ENCODE assay signal across 20 cellular contexts in genomic region chr2:164835302-164835701, GRCh38. TPM values are rescaled to one million over a fixed set of nuclear protein-coding genes. Genes with fewer than 3 reads are reported as not detected.
DNase-seq lines count a peak whose midpoint lies in the region; ATAC-seq and TF ChIP-seq lines count a peak whose summit lies in the region.
"Had no signal": no experiment of that assay in that cellular context is flagged by ENCODE, and none has a peak within 500 bp of the region (broad histone marks: within the 10 kb centered on the region; RNA-seq: fewer than 3 reads in every experiment).

No MANE protein-coding gene starts in this region.

- TF ChIP-seq CTCF in HEK293 (tag by site-specific recombination; IDR thresholded peaks at IDR 0.05) (no peak), mesothelial cell of epicardium (IDR thresholded peaks at IDR 0.05; ENCODE audit: unreplicated experiment) (no peak), progenitor cell of endocrine pancreas (IDR thresholded peaks at IDR 0.05; ENCODE audit: unreplicated experiment) (no peak)

- no peaks in the 10 kb centered on the region for H3K36me3 ChIP-seq in HEK293 (ENCODE audit: control insufficient read depth in 2 of 2, insufficient read depth in 1 of 2, low read length in 2 of 2)

- POLR2A ChIA-PET in HEK293 (lab: Yijun Ruan, JAX): no interaction called here

- H3K4me3 Mint-ChIP-seq in mesothelial cell of epicardium (no peak overlapping the region), progenitor cell of endocrine pancreas (ENCODE audit: low read depth) (no peak overlapping the region)
- H3K4me3 Mint-ChIP-seq: CD4-positive, alpha-beta memory T cell; H9 had no signal

- H3K4me1 ChIP-seq in HEK293 (ENCODE audit: control insufficient read depth, insufficient read depth, low read length): peaks cover 13% of the 10 kb centered on the region

- CTCF ChIA-PET in HEK293 (lab: Yijun Ruan, JAX): interaction anchor here (0.5 to 0.6 kb wide), 2 partner anchors 99 to 856 kb away, joined by 3 read pairs; no protein-coding TSS in a partner anchor

- H3K9me3 ChIP-seq in HEK293 (ENCODE audit: control insufficient read depth, insufficient read depth, low read depth, low read length): no peaks in the 10 kb centered on the region

- no peaks in the 10 kb centered on the region for H3K36me3 Mint-ChIP-seq in mesothelial cell of epicardium
- H3K36me3 Mint-ChIP-seq in progenitor cell of endocrine pancreas (ENCODE audit: insufficient read depth): peaks cover 2% of the 10 kb centered on the region
- H3K36me3 Mint-ChIP-seq: CD4-positive, alpha-beta memory T cell had no signal

- DNase-seq in DMS 273 treated with DMSO at 0.1 percent for 48 hours (lab: John Stamatoyannopoulos, UW) (peak; percentile 55), NCI-H2171 treated with DMSO at 0.1 percent for 48 hours (lab: John Stamatoyannopoulos, UW) (peak; percentile 88), mesothelial cell of epicardium (ENCODE audit: low spot score in 2 of 2, unreplicated experiment in 2 of 2) (no peak), progenitor cell of endocrine pancreas (ENCODE audit: low spot score, unreplicated experiment) (no peak), CD1c-positive myeloid dendritic cell (ENCODE audit: extremely low spot score) (no peak)
- DNase-seq: ACHN; CD4-positive, alpha-beta memory T cell; H9; Karpas-422; NCI-H1105 treated with DMSO at 0.1 percent for 48 hours; NCI-H2029; NCI-H2227 treated with DMSO at 0.1 percent for 48 hours; NCI-H69; SHP77 had no signal

- H3K27ac ChIP-seq in HEK293 (ENCODE audit: extremely low read depth, low read depth, low read length): no peak overlapping the region

- peaks cover 53% of the 10 kb centered on the region for H3K4me1 Mint-ChIP-seq in mesothelial cell of epicardium
- peaks cover 37% of the 10 kb centered on the region for H3K4me1 Mint-ChIP-seq in progenitor cell of endocrine pancreas (ENCODE audit: low read depth)

- no peak for ATAC-seq in HG03342 (IDR thresholded peaks at IDR 0.05; ENCODE audit: unreplicated experiment)
- ATAC-seq in HG02623 (IDR thresholded peaks at IDR 0.05; ENCODE audit: unreplicated experiment): no peak
- ATAC-seq: Panc1, SK-N-SH treated with all-trans-retinoic acid at 6 μM for 48 hours had no signal

- H3K9me3 Mint-ChIP-seq in mesothelial cell of epicardium (no peaks in the 10 kb centered on the region), progenitor cell of endocrine pancreas (ENCODE audit: low read depth) (no peaks in the 10 kb centered on the region)
- H3K9me3 Mint-ChIP-seq: CD4-positive, alpha-beta memory T cell; H9 had no signal

- H3K4me3 ChIP-seq in HEK293 (ENCODE audit: low read depth, low read length): no peak overlapping the region

- H3K27me3 Mint-ChIP-seq in mesothelial cell of epicardium (ENCODE audit: low read depth): peaks cover 6% of the 10 kb centered on the region
- H3K27me3 Mint-ChIP-seq in progenitor cell of endocrine pancreas: no peaks in the 10 kb centered on the region

- H3K27ac Mint-ChIP-seq in mesothelial cell of epicardium: peak overlapping the region; percentile 36
- H3K27ac Mint-ChIP-seq in progenitor cell of endocrine pancreas: no peak overlapping the region
- H3K27ac Mint-ChIP-seq: CD4-positive, alpha-beta memory T cell; H9 had no signal

TF ChIP-seq in HEK293, 187 proteins besides CTCF, POLR2A, EP300 and RAD21:
- TF ChIP-seq, protein P1, sequence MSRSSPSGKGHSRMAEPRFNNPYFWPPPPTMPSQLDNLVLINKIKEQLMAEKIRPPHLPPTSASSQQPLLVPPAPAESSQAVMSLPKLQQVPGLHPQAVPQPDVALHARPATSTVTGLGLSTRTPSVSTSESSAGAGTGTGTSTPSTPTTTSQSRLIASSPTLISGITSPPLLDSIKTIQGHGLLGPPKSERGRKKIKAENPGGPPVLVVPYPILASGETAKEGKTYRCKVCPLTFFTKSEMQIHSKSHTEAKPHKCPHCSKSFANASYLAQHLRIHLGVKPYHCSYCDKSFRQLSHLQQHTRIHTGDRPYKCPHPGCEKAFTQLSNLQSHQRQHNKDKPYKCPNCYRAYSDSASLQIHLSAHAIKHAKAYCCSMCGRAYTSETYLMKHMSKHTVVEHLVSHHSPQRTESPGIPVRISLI (tag by site-specific recombination; IDR thresholded peaks at IDR 0.05): no peak
- TF ChIP-seq ZNF146 (tag by site-specific recombination; IDR thresholded peaks at IDR 0.05) (peak; percentile 23; the same call in 1 of the 2 replicates), ZSCAN30 (tag by site-specific recombination; IDR thresholded peaks at IDR 0.05) (no peak)
- TF ChIP-seq, protein P2, sequence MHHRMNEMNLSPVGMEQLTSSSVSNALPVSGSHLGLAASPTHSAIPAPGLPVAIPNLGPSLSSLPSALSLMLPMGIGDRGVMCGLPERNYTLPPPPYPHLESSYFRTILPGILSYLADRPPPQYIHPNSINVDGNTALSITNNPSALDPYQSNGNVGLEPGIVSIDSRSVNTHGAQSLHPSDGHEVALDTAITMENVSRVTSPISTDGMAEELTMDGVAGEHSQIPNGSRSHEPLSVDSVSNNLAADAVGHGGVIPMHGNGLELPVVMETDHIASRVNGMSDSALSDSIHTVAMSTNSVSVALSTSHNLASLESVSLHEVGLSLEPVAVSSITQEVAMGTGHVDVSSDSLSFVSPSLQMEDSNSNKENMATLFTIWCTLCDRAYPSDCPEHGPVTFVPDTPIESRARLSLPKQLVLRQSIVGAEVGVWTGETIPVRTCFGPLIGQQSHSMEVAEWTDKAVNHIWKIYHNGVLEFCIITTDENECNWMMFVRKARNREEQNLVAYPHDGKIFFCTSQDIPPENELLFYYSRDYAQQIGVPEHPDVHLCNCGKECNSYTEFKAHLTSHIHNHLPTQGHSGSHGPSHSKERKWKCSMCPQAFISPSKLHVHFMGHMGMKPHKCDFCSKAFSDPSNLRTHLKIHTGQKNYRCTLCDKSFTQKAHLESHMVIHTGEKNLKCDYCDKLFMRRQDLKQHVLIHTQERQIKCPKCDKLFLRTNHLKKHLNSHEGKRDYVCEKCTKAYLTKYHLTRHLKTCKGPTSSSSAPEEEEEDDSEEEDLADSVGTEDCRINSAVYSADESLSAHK (tag by site-specific recombination; IDR thresholded peaks at IDR 0.05): peak; percentile 85

RNA-seq across cellular contexts. Expression of gene COBLL1, which starts 6.3 kb away (rescaled TPM):
- total RNA-seq in mesothelial cell of epicardium (98.5 to 110 TPM (median 109 TPM) in 3 replicates), progenitor cell of endocrine pancreas (69.7 and 80.9 TPM in 2 replicates)
- total RNA-seq: CD4-positive, alpha-beta memory T cell; T-helper 1 cell treated with Interleukin-12 subunit alpha and Interleukin-12 subunit beta and Interleukin-4 antibody, amounts not matched to agents 30 ng/mL and 1 ng/mL, for 36 hours had no signal

Comparison
In these comparisons a context has a peak if more than half of its experiments do, and no peak if none do; other contexts are left out.
1. DNase-seq: peak in DMS 273 treated with DMSO at 0.1 percent for 48 hours (single experiment) and NCI-H2171 treated with DMSO at 0.1 percent for 48 hours (single experiment); none in mesothelial cell of epicardium (0 of 2), progenitor cell of endocrine pancreas (single experiment) and CD1c-positive myeloid dendritic cell (single experiment).